ENCODE assay signal across 1 cellular context in the genomic region with DNA sequence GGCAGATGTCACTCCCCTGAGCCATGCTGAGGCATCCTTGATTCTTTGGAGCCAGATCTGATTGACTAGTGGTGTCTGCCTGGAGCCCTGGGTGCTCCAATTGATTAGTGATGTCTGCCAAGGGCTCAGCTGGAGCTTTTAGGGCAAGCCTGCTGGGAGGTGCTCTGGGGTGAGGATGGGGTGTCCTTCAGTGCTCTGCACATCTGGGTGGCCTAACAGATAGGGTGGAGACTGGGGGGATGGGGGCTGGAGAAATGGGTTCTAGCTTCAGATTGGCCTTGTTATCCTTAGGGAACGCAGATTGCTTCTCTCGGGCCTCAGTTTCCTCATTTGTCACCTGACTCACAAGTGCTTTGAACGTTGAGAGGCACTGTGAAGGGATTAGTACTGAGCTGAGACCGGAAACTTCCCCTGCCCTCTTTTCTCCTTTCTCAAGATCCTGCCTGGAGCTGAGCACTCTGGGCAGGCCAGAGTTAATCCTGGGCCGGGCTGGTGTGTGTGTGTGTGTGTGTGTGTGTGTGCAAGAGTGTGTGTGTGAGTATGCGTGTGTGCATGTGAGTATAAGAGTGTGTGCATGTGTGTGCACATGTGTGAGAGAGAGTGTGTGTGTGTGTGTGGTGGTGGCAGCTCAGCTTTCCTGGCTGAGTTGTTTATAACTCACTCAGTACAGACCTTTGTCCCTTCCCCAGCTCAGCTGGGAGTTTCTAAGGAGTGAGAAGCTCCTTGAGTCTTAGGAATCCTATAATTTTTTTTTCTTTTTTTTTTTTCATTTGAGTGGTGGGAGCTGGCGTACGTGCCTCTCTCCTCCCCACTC.
TF ChIP-seq lines count a peak whose summit lies in the region.

No MANE protein-coding gene starts in this region.

TF ChIP-seq in HCT116, 20 proteins besides CTCF, POLR2A, EP300 and RAD21 (continued from another document):
- no peak for TF ChIP-seq REST (IDR thresholded peaks at IDR 0.05; ENCODE audit: low read depth)
- no peak for TF ChIP-seq POLR2AphosphoS5 (IDR thresholded peaks at IDR 0.05; ENCODE audit: low read depth, low read length)
- TF ChIP-seq SIN3A (IDR thresholded peaks at IDR 0.05; ENCODE audit: low read depth): no peak
- TF ChIP-seq EZH2phosphoT487 (IDR thresholded peaks at IDR 0.05; ENCODE audit: borderline replicate concordance): no peak
- TF ChIP-seq, protein P1, sequence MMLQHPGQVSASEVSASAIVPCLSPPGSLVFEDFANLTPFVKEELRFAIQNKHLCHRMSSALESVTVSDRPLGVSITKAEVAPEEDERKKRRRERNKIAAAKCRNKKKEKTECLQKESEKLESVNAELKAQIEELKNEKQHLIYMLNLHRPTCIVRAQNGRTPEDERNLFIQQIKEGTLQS (IDR thresholded peaks at IDR 0.05): no peak
- TF ChIP-seq TCF7L2 (IDR thresholded peaks at IDR 0.05; ENCODE audit: borderline replicate concordance, extremely low read depth, insufficient read depth, insufficient read length): no peak
TF ChIP-seq in HCT116: peak in this region for 0.
